In the genomic region with DNA sequence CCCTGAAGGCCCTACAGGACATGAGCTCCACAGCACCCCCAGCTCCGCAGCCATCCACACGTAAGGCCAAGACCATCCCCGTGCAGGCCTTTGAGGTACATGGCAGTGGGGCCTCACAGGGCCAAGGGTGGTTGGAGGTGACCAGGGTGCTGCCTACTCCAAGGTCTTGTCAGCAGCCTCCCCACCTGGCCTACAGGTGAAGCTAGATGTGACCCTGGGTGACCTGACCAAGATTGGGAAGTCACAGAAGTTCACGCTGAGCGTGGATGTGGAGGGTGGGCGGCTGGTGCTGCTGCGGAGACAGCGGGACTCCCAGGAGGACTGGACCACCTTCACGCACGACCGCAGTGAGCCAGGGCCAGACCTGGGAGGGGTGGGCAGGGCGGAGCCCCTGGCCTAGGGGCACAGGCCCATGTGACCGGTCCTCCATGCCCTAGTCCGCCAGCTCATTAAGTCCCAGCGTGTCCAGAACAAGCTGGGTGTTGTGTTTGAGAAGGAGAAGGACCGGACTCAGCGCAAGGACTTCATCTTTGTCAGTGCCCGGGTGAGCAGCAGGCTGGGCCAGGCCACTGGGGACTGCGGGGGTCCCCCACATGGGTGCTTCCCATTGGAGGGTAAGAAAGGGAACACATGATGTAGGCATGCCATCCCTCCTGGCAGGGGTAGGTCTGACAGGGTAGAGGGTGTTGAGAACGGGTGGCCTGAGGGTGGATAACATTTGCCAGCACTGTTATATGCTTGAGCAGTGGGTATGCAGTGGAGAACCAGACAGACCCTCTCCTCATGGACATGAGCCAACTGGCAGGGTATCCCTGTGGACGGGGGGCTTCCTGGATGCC, we compare ENCODE assay signal across 1 cellular context.
TF ChIP-seq lines count a peak whose summit lies in the region.

No MANE protein-coding gene starts in this region.

TF ChIP-seq in IMR-90, 13 proteins besides CTCF, POLR2A, EP300 and RAD21:
- TF ChIP-seq SMC3 (IDR thresholded peaks at IDR 0.05; ENCODE audit: low read depth, low read length) (no peak), RFX5 (IDR thresholded peaks at IDR 0.05; ENCODE audit: low read depth, low read length) (no peak), CHD1 (IDR thresholded peaks at IDR 0.05; ENCODE audit: low read depth, low read length) (no peak), RCOR1 (IDR thresholded peaks at IDR 0.05; ENCODE audit: insufficient replicate concordance, low read length) (no peak), MAZ (IDR thresholded peaks at IDR 0.05; ENCODE audit: borderline replicate concordance, low read depth, low read length) (no peak), MXI1 (IDR thresholded peaks at IDR 0.05; ENCODE audit: borderline replicate concordance, low read depth, low read length) (no peak), NFE2L2 (IDR thresholded peaks at IDR 0.05; ENCODE audit: low read depth, low read length) (no peak), CEBPB (IDR thresholded peaks at IDR 0.05; ENCODE audit: low read depth, low read length) (no peak), BHLHE40 (IDR thresholded peaks at IDR 0.05; ENCODE audit: low read depth, low read length) (no peak), MAFK (IDR thresholded peaks at IDR 0.05; ENCODE audit: low read depth, low read length) (no peak), FOS (IDR thresholded peaks at IDR 0.05; ENCODE audit: low read depth, low read length) (no peak)
- TF ChIP-seq, protein P1, sequence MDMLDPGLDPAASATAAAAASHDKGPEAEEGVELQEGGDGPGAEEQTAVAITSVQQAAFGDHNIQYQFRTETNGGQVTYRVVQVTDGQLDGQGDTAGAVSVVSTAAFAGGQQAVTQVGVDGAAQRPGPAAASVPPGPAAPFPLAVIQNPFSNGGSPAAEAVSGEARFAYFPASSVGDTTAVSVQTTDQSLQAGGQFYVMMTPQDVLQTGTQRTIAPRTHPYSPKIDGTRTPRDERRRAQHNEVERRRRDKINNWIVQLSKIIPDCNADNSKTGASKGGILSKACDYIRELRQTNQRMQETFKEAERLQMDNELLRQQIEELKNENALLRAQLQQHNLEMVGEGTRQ (IDR thresholded peaks at IDR 0.05; ENCODE audit: low read depth, low read length) = no peak
- TF ChIP-seq, protein P2, sequence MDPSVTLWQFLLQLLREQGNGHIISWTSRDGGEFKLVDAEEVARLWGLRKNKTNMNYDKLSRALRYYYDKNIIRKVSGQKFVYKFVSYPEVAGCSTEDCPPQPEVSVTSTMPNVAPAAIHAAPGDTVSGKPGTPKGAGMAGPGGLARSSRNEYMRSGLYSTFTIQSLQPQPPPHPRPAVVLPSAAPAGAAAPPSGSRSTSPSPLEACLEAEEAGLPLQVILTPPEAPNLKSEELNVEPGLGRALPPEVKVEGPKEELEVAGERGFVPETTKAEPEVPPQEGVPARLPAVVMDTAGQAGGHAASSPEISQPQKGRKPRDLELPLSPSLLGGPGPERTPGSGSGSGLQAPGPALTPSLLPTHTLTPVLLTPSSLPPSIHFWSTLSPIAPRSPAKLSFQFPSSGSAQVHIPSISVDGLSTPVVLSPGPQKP (IDR thresholded peaks at IDR 0.05; ENCODE audit: borderline replicate concordance, low read depth, low read length) = no peak
